In the genomic region with DNA sequence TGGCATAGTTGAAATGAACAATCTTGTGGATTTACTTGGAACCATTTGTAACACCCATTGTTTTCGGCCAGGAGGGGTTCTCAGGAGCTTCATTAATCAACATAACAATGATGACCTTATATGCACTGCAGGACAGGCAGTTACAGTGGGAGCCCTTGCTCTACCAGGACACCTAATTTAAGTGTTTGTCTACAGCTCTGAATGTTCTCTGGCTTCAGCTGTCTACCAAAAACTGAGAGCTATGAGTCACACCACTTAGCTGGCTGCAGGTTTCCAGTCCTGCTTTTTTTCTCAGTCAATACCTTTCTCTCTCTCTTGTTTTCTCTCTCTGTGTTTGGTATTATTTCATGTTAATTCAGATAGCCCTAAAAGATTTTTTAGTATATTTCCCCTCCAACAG, we compare ENCODE assay signal across 8 cellular contexts.
DNase-seq lines count a peak whose midpoint lies in the region; ATAC-seq and FAIRE-seq lines count a peak whose summit lies in the region.
"Had no signal": no experiment of that assay in that cellular context is flagged by ENCODE, and none has a peak within 500 bp of the region (broad histone marks: within the 10 kb centered on the region; RNA-seq: fewer than 3 reads in every experiment).

No MANE protein-coding gene starts in this region.

- H3K27ac Mint-ChIP-seq in stimulated activated effector memory CD8-positive, alpha-beta T cell treated with anti-CD3 and anti-CD28 coated beads, Interleukin-12 subunit alpha, Interleukin-12 subunit beta, amount 100 ng/mL, for 72 hours = no peak overlapping the region
- H3K27ac Mint-ChIP-seq: IgD-negative memory B cell had no signal

- peaks cover 17% of the 10 kb centered on the region for H3K4me1 Mint-ChIP-seq in stimulated activated effector memory CD8-positive, alpha-beta T cell treated with anti-CD3 and anti-CD28 coated beads, Interleukin-12 subunit alpha, Interleukin-12 subunit beta, amount 100 ng/mL, for 72 hours
- H3K4me1 Mint-ChIP-seq: IgD-negative memory B cell had no signal

- no peaks in the 10 kb centered on the region for H3K9me3 Mint-ChIP-seq in stimulated activated effector memory CD8-positive, alpha-beta T cell treated with anti-CD3 and anti-CD28 coated beads, Interleukin-12 subunit alpha, Interleukin-12 subunit beta, amount 100 ng/mL, for 72 hours
- H3K9me3 Mint-ChIP-seq: IgD-negative memory B cell had no signal

- H3K4me3 Mint-ChIP-seq in stimulated activated effector memory CD8-positive, alpha-beta T cell treated with anti-CD3 and anti-CD28 coated beads, Interleukin-12 subunit alpha, Interleukin-12 subunit beta, amount 100 ng/mL, for 72 hours = no peak overlapping the region
- H3K4me3 Mint-ChIP-seq: IgD-negative memory B cell had no signal

- no peaks in the 10 kb centered on the region for H3K36me3 Mint-ChIP-seq in stimulated activated effector memory CD8-positive, alpha-beta T cell treated with anti-CD3 and anti-CD28 coated beads, Interleukin-12 subunit alpha, Interleukin-12 subunit beta, amount 100 ng/mL, for 72 hours
- H3K36me3 Mint-ChIP-seq: IgD-negative memory B cell had no signal

- no peak for FAIRE-seq in frontal cortex (lab: Jason Lieb, UNC)

- ATAC-seq in GM21381 (IDR thresholded peaks at IDR 0.05; ENCODE audit: unreplicated experiment) (peak; percentile 69), HG03520 (IDR thresholded peaks at IDR 0.05; ENCODE audit: unreplicated experiment) (peak; percentile 80), esophagus mucosa (peak; percentile 56), GM19328 (IDR thresholded peaks at IDR 0.05; ENCODE audit: unreplicated experiment) (no peak), GM18907 (IDR thresholded peaks at IDR 0.05; ENCODE audit: unreplicated experiment) (no peak)
- ATAC-seq in stimulated activated effector memory CD8-positive, alpha-beta T cell treated with anti-CD3 and anti-CD28 coated beads, Interleukin-12 subunit alpha, Interleukin-12 subunit beta, amount 100 ng/mL, for 72 hours = peak; percentile 86

- no peak for DNase-seq in stimulated activated effector memory CD8-positive, alpha-beta T cell treated with anti-CD3 and anti-CD28 coated beads, Interleukin-12 subunit alpha, Interleukin-12 subunit beta, amount 100 ng/mL, for 72 hours (ENCODE audit: low spot score in 2 of 2)
- no peak for DNase-seq in frontal cortex (ENCODE audit: low spot score in 2 of 2)

Comparison
In these comparisons a context has a peak if more than half of its experiments do, and no peak if none do; other contexts are left out.
1. ATAC-seq: peak in GM21381 (single experiment), HG03520 (single experiment), esophagus mucosa (single experiment) and stimulated activated effector memory CD8-positive, alpha-beta T cell treated with anti-CD3 and anti-CD28 coated beads, Interleukin-12 subunit alpha, Interleukin-12 subunit beta, amount 100 ng/mL, for 72 hours (single experiment); none in GM19328 (single experiment) and GM18907 (single experiment).